In genomic region chr15:40066531-40066930, GRCh38 we compare ENCODE assay signal across 17 cellular contexts.
"Had no signal": no experiment of that assay in that cellular context is flagged by ENCODE, and none has a peak within 500 bp of the region (broad histone marks: within the 10 kb centered on the region; RNA-seq: fewer than 3 reads in every experiment).

No MANE protein-coding gene starts in this region.

- ATAC-seq: left lung; mucosa of descending colon; naive thymus-derived CD4-positive, alpha-beta T cell; stimulated activated naive B cell treated with anti-CD40 and anti-IgM and Interleukin-4, amounts not matched to agents 10 μg/mL and 1 μg/mL and 100 μg/mL, for 72 hours had no signal

- H3K27ac ChIP-seq: ascending aorta, dorsolateral prefrontal cortex, left lung, tibial nerve had no signal

- H3K27me3 Mint-ChIP-seq: activated CD4-positive, alpha-beta T cell treated with anti-CD3 and anti-CD28 coated beads, Interleukin-2, amount 10 ng/mL, durations not matched to agents 7 days and 5 days; naive thymus-derived CD4-positive, alpha-beta T cell; stimulated activated naive B cell treated with anti-CD40 and anti-IgM and Interleukin-4, amounts not matched to agents 10 μg/mL and 1 μg/mL and 100 μg/mL, for 72 hours had no signal

- H3K27me3 ChIP-seq: ascending aorta, dorsolateral prefrontal cortex, left lung, tibial nerve had no signal

- H3K36me3 ChIP-seq: ascending aorta, left lung, tibial nerve had no signal

- H3K9me3 ChIP-seq: ascending aorta, left lung, mucosa of descending colon, tibial nerve had no signal

- H3K4me3 ChIP-seq: ascending aorta, dorsolateral prefrontal cortex, left lung, mucosa of descending colon, tibial nerve had no signal

- H3K27ac Mint-ChIP-seq: activated CD4-positive, alpha-beta T cell treated with anti-CD3 and anti-CD28 coated beads, Interleukin-2, amount 10 ng/mL, durations not matched to agents 7 days and 5 days; activated naive CD4-positive, alpha-beta T cell treated with anti-CD3 and anti-CD28 coated beads for 36 hours; activated T-helper 1 cell treated with anti-CD3 and anti-CD28 coated beads, Interleukin-12 subunit alpha, Interleukin-12 subunit beta, Interleukin-2, Interleukin-4 antibody, amounts not matched to agents 30 ng/mL and 10 ng/mL and 1 ng/mL, durations not matched to agents 14 hours and 24 hours and 36 hours; endodermal cell; stimulated activated naive B cell treated with anti-CD40 and anti-IgM and Interleukin-4, amounts not matched to agents 10 μg/mL and 1 μg/mL and 100 μg/mL, for 72 hours had no signal

- H3K4me3 Mint-ChIP-seq: activated CD4-positive, alpha-beta T cell treated with anti-CD3 and anti-CD28 coated beads, Interleukin-2, amount 10 ng/mL, durations not matched to agents 7 days and 5 days; activated naive CD4-positive, alpha-beta T cell treated with anti-CD3 and anti-CD28 coated beads for 36 hours; activated T-helper 1 cell treated with anti-CD3 and anti-CD28 coated beads, Interleukin-12 subunit alpha, Interleukin-12 subunit beta, Interleukin-2, Interleukin-4 antibody, amounts not matched to agents 30 ng/mL and 10 ng/mL and 1 ng/mL, durations not matched to agents 14 hours and 24 hours and 36 hours; endodermal cell; naive thymus-derived CD4-positive, alpha-beta T cell; stimulated activated naive B cell treated with anti-CD40 and anti-IgM and Interleukin-4, amounts not matched to agents 10 μg/mL and 1 μg/mL and 100 μg/mL, for 72 hours had no signal

- H3K9me3 Mint-ChIP-seq: activated CD4-positive, alpha-beta T cell treated with anti-CD3 and anti-CD28 coated beads, Interleukin-2, amount 10 ng/mL, durations not matched to agents 7 days and 5 days; activated naive CD4-positive, alpha-beta T cell treated with anti-CD3 and anti-CD28 coated beads for 36 hours; activated T-helper 1 cell treated with anti-CD3 and anti-CD28 coated beads, Interleukin-12 subunit alpha, Interleukin-12 subunit beta, Interleukin-2, Interleukin-4 antibody, amounts not matched to agents 30 ng/mL and 10 ng/mL and 1 ng/mL, durations not matched to agents 14 hours and 24 hours and 36 hours; endodermal cell; naive thymus-derived CD4-positive, alpha-beta T cell; stimulated activated naive B cell treated with anti-CD40 and anti-IgM and Interleukin-4, amounts not matched to agents 10 μg/mL and 1 μg/mL and 100 μg/mL, for 72 hours had no signal

- DNase-seq: activated CD4-positive, alpha-beta T cell treated with anti-CD3 and anti-CD28 coated beads, Interleukin-2, amount 10 ng/mL, durations not matched to agents 7 days and 5 days; activated CD4-positive, CD25-positive, alpha-beta regulatory T cell; activated CD8-positive, alpha-beta memory T cell treated with anti-CD3 and anti-CD28 coated beads, Interleukin-2, amount 50 U/mL, for 48 hours; activated naive CD4-positive, alpha-beta T cell treated with anti-CD3 and anti-CD28 coated beads for 36 hours; dorsolateral prefrontal cortex; endodermal cell; kidney; left lung; mucosa of descending colon; naive thymus-derived CD4-positive, alpha-beta T cell; nucleus accumbens; retina; stimulated activated CD4-positive, alpha-beta T cell treated with anti-CD3 and anti-CD28 coated beads, Interleukin-2, amount 100 ng/mL, for 48 hours; stimulated activated naive B cell treated with anti-CD40 and anti-IgM and Interleukin-4, amounts not matched to agents 10 μg/mL and 1 μg/mL and 100 μg/mL, for 72 hours had no signal
